Comparison of ENCODE assay signal across 10 cellular contexts in the genomic region with DNA sequence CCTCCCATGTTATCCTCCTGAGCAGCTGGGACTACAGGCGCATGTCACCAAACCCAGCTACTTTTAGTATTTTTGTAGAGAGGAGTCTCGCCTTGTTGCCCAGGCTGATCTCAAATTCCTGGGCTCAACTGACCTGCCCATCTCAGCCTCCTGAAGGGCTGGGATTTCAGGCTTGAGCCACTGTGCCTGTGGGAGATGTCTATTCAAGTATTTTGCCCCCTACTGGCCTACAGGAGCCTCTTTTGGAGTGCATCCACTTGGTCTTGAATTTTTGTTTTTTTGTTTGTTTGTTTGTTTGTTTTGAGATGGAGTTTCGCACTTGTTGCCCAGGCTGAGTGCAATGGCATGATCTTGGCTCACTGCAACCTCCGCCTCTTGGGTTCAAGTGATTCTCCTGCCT. TPM values are rescaled to one million over a fixed set of nuclear protein-coding genes. Genes with fewer than 3 reads are reported as not detected.
DNase-seq lines count a peak whose midpoint lies in the region; TF ChIP-seq lines count a peak whose summit lies in the region.
"Had no signal": no experiment of that assay in that cellular context is flagged by ENCODE, and none has a peak within 500 bp of the region (broad histone marks: within the 10 kb centered on the region; RNA-seq: fewer than 3 reads in every experiment).

No MANE protein-coding gene starts in this region.

- intact Hi-C loops in OCI-LY7 (cut with micrococcal nuclease; ENCODE audit: unreplicated experiment) = loop anchor here (5.0 kb wide), 1 partner anchor 277 kb away; no protein-coding TSS in a partner anchor

- no peaks in the 10 kb centered on the region for H3K36me3 Mint-ChIP-seq in glutamatergic neuron (ENCODE audit: unreplicated experiment)

- H4K20me1 ChIP-seq in OCI-LY7 (ENCODE audit: insufficient read depth, low read length) = no peaks in the 10 kb centered on the region

- peaks cover 6% of the 10 kb centered on the region for H3K27me3 Mint-ChIP-seq in glutamatergic neuron (ENCODE audit: unreplicated experiment)

- H3K79me2 ChIP-seq in OCI-LY7 (ENCODE audit: insufficient read depth, low read depth, low read length) = peaks cover 12% of the 10 kb centered on the region

- no peak overlapping the region for H2AFZ ChIP-seq in OCI-LY7 (ENCODE audit: low read length)

- TF ChIP-seq CTCF in AG09309 (IDR thresholded peaks at IDR 0.05; ENCODE audit: control insufficient read depth, insufficient read depth, low read depth, low read length, missing control alignments) (peak; percentile 39), GM12865 (IDR thresholded peaks at IDR 0.05; ENCODE audit: insufficient read depth, low read depth, low read length, missing control alignments) (peak; percentile 55), OCI-LY7 (conservative IDR thresholded peaks at IDR 0.05; ENCODE audit: low read length) (peak; percentile 70), glutamatergic neuron (IDR thresholded peaks at IDR 0.05; ENCODE audit: partially characterized antibody, unreplicated experiment) (peak; percentile 46)

- H3K27ac ChIP-seq in OCI-LY7 (ENCODE audit: low read depth, low read length, poor library complexity, severe bottlenecking) = no peak overlapping the region

- CTCF ChIA-PET in OCI-LY7 (lab: Charles Lee; ENCODE audit: unreplicated experiment) = no interaction called here

- no peak overlapping the region for H3K4me3 Mint-ChIP-seq in glutamatergic neuron (ENCODE audit: unreplicated experiment)

- H3K4me3 ChIP-seq in AG09309 (ENCODE audit: control insufficient read depth, low read depth, low read length) (no peak overlapping the region), GM12865 (ENCODE audit: low read depth, low read length) (no peak overlapping the region), OCI-LY7 (ENCODE audit: low read depth, low read length, poor library complexity, severe bottlenecking) (no peak overlapping the region)

- no peaks in the 10 kb centered on the region for H3K36me3 ChIP-seq in OCI-LY7 (ENCODE audit: insufficient read depth, low read length)

- no TSS peak for BruUV-seq in OCI-LY7 (replicated peaks; lab: Mats Ljungman, UMichigan)

- H3K4me2 ChIP-seq in OCI-LY7 (ENCODE audit: low read length) = no peak overlapping the region

- no peaks in the 10 kb centered on the region for H3K9me3 ChIP-seq in OCI-LY7 (ENCODE audit: low read length)

- POLR2A ChIA-PET in OCI-LY7 (lab: Charles Lee) = no interaction called here

- H3K4me1 Mint-ChIP-seq in glutamatergic neuron (ENCODE audit: low read depth, unreplicated experiment) = peaks cover 11% of the 10 kb centered on the region

- DNase-seq in AG09309 (ENCODE audit: low read depth) = no peak
- DNase-seq in GM12865 (ENCODE audit: low read depth) = peak; percentile 28
- no peak for DNase-seq in OCI-LY7 (ENCODE audit: low spot score)
- no peak for DNase-seq in glutamatergic neuron
- no peak for DNase-seq in activated CD4-positive, alpha-beta T cell treated with anti-CD3 and anti-CD28 coated beads, Interleukin-2, amount 50 U/mL, for 1 hour
- no peak for DNase-seq in activated CD4-positive, alpha-beta T cell treated with anti-CD3 and anti-CD28 coated beads, Interleukin-2, amount 50 U/mL, for 4 hours
- no peak for DNase-seq in stimulated activated naive CD4-positive, alpha-beta T cell (lab: John Stamatoyannopoulos, UW)
- no peak for DNase-seq in activated effector memory CD4-positive, alpha-beta T cell treated with Interleukin-2 at 50 U/mL for 16 hours
- DNase-seq: SIG-M5; stimulated activated CD8-positive, alpha-beta memory T cell treated with anti-CD3 and anti-CD28 coated beads, Interleukin-4, amount 100 ng/mL, for 48 hours had no signal

- H3K27ac Mint-ChIP-seq in glutamatergic neuron (ENCODE audit: unreplicated experiment) = no peak overlapping the region

- H3K9me3 Mint-ChIP-seq in glutamatergic neuron (ENCODE audit: unreplicated experiment) = peaks cover 10% of the 10 kb centered on the region

- H3K4me1 ChIP-seq in OCI-LY7 (ENCODE audit: insufficient read depth, low read length, poor library complexity, severe bottlenecking) = peaks cover 8% of the 10 kb centered on the region

- H3K9me2 ChIP-seq in OCI-LY7 (ENCODE audit: insufficient read depth, low read length) = no peaks in the 10 kb centered on the region

RNA-seq across cellular contexts. Expression of a gene that starts 3.2 kb away (rescaled TPM):
- 93.0 and 102 TPM in 2 replicates for total RNA-seq in OCI-LY7 (2014; rRNA removed; shearing (Covaris generic))
- total RNA-seq in OCI-LY7 (2022) (96.6 and 104 TPM in 2 replicates), glutamatergic neuron (ENCODE audit: unreplicated experiment) (116 TPM)

RNA-seq across cellular contexts. Expression of a gene that starts 18.0 kb away (rescaled TPM):
- total RNA-seq in OCI-LY7 (2014; rRNA removed; shearing (Covaris generic)) = 70.5 and 83.2 TPM in 2 replicates
- total RNA-seq in OCI-LY7 (2022) (176 and 182 TPM in 2 replicates), glutamatergic neuron (ENCODE audit: unreplicated experiment) (196 TPM)
